In genomic region chr22:21765909-21766529, GRCh38 we compare ENCODE assay signal across 1 cellular context.
A peak's percentile ranks its signal among the peaks of the same experiment; 100 is the strongest.
TF ChIP-seq lines count a peak whose summit lies in the region.

No MANE protein-coding gene starts in this region.

TF ChIP-seq in K562, 482 proteins besides CTCF, POLR2A, EP300 and RAD21 (continued from another document):
- TF ChIP-seq, protein P1, sequence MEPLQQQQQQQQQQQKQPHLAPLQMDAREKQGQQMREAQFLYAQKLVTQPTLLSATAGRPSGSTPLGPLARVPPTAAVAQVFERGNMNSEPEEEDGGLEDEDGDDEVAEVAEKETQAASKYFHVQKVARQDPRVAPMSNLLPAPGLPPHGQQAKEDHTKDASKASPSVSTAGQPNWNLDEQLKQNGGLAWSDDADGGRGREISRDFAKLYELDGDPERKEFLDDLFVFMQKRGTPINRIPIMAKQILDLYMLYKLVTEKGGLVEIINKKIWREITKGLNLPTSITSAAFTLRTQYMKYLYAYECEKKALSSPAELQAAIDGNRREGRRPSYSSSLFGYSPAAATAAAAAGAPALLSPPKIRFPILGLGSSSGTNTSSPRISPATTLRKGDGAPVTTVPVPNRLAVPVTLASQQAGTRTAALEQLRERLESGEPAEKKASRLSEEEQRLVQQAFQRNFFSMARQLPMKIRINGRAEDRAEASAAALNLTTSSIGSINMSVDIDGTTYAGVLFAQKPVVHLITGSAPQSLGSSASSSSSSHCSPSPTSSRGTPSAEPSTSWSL (CRISPR knock-in tag; IDR thresholded peaks at IDR 0.05; ENCODE audit: borderline replicate concordance): no peak
- TF ChIP-seq BRD9 (IDR thresholded peaks at IDR 0.05; ENCODE audit: low read depth, partially characterized antibody) (no peak), SNAPC5 (CRISPR knock-in tag; IDR thresholded peaks at IDR 0.05) (no peak), HOXB6 (CRISPR knock-in tag; IDR thresholded peaks at IDR 0.05; ENCODE audit: borderline replicate concordance) (no peak), KLF13 (tag; IDR thresholded peaks at IDR 0.05; ENCODE audit: borderline replicate concordance, low read depth) (no peak), ZNF511 (CRISPR knock-in tag; IDR thresholded peaks at IDR 0.05) (no peak), ZFX (CRISPR knock-in tag; IDR thresholded peaks at IDR 0.05) (no peak), ZNF586 (CRISPR knock-in tag; conservative IDR thresholded peaks at IDR 0.05) (no peak), ZBTB7A (IDR thresholded peaks at IDR 0.05; ENCODE audit: borderline replicate concordance, control insufficient read depth, low read depth, low read length) (no peak), ARNT (IDR thresholded peaks at IDR 0.05) (no peak), NFXL1 (CRISPR knock-in tag; IDR thresholded peaks at IDR 0.05) (no peak), ESRRA (IDR thresholded peaks at IDR 0.05; ENCODE audit: borderline replicate concordance, low read depth) (no peak), RBM22 (IDR thresholded peaks at IDR 0.05; ENCODE audit: low read depth, low read length, poor library complexity, severe bottlenecking) (peak; percentile 93), PCBP2 (IDR thresholded peaks at IDR 0.05; ENCODE audit: low read depth, low read length, poor library complexity, severe bottlenecking) (no peak), FOXK1 (CRISPR knock-in tag; IDR thresholded peaks at IDR 0.05; ENCODE audit: borderline replicate concordance) (no peak), BRCA1 (IDR thresholded peaks at IDR 0.05) (no peak), BRCA1 (CRISPR knock-in tag; IDR thresholded peaks at IDR 0.05) (peak; percentile 96; the same call in 1 of the 2 replicates), PURB (CRISPR knock-in tag; IDR thresholded peaks at IDR 0.05; ENCODE audit: low read depth) (peak; percentile 40; the same call in 1 of the 2 replicates), POLR2H (tag; IDR thresholded peaks at IDR 0.05; ENCODE audit: low read depth) (no peak), FOXA1 (IDR thresholded peaks at IDR 0.05; ENCODE audit: borderline replicate concordance) (no peak), NRF1 (conservative IDR thresholded peaks at IDR 0.05 in 1 of 2, IDR thresholded peaks at IDR 0.05 in 1 of 2) (no peak)
- TF ChIP-seq, protein P2, sequence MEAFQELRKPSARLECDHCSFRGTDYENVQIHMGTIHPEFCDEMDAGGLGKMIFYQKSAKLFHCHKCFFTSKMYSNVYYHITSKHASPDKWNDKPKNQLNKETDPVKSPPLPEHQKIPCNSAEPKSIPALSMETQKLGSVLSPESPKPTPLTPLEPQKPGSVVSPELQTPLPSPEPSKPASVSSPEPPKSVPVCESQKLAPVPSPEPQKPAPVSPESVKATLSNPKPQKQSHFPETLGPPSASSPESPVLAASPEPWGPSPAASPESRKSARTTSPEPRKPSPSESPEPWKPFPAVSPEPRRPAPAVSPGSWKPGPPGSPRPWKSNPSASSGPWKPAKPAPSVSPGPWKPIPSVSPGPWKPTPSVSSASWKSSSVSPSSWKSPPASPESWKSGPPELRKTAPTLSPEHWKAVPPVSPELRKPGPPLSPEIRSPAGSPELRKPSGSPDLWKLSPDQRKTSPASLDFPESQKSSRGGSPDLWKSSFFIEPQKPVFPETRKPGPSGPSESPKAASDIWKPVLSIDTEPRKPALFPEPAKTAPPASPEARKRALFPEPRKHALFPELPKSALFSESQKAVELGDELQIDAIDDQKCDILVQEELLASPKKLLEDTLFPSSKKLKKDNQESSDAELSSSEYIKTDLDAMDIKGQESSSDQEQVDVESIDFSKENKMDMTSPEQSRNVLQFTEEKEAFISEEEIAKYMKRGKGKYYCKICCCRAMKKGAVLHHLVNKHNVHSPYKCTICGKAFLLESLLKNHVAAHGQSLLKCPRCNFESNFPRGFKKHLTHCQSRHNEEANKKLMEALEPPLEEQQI (IDR thresholded peaks at IDR 0.05): no peak
- TF ChIP-seq, protein P3, sequence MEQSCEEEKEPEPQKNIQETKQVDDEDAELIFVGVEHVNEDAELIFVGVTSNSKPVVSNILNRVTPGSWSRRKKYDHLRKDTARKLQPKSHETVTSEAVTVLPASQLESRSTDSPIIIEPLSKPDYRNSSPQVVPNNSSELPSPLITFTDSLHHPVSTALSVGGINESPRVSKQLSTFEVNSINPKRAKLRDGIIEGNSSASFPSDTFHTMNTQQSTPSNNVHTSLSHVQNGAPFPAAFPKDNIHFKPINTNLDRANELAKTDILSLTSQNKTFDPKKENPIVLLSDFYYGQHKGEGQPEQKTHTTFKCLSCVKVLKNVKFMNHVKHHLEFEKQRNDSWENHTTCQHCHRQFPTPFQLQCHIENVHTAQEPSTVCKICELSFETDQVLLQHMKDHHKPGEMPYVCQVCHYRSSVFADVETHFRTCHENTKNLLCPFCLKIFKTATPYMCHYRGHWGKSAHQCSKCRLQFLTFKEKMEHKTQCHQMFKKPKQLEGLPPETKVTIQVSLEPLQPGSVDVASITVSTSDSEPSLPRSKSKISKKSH (CRISPR knock-in tag; IDR thresholded peaks at IDR 0.05): no peak
- TF ChIP-seq, protein P4, sequence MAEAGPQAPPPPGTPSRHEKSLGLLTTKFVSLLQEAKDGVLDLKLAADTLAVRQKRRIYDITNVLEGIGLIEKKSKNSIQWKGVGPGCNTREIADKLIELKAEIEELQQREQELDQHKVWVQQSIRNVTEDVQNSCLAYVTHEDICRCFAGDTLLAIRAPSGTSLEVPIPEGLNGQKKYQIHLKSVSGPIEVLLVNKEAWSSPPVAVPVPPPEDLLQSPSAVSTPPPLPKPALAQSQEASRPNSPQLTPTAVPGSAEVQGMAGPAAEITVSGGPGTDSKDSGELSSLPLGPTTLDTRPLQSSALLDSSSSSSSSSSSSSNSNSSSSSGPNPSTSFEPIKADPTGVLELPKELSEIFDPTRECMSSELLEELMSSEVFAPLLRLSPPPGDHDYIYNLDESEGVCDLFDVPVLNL (CRISPR knock-in tag; IDR thresholded peaks at IDR 0.05; ENCODE audit: low read depth): 0 out of 2 replicates have a peak, but pooled peaks have one; percentile 32
